1 cellular context compared by ENCODE assay signal in the genomic region with DNA sequence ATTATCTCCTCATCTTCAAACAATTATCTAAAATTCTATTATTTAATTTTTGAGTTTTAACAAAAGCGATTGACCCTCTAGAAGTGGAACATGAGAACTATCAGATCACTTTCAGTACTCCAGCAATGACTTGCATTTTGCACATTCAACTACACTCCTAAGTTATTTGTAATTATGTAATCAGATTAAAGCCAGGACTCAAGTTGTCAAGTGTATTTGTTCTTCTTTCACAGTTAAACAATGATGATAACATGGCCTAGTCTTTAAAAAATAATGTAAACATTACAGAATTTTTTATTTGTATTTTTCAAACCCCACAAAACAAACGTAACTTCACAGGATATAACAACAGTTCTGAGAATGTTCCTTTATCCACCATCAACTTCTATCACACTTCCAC.
TF ChIP-seq lines count a peak whose summit lies in the region.

No MANE protein-coding gene starts in this region.

TF ChIP-seq in GM23338, 12 proteins besides CTCF, POLR2A, EP300 and RAD21 (continued from another document):
- TF ChIP-seq, protein P1, sequence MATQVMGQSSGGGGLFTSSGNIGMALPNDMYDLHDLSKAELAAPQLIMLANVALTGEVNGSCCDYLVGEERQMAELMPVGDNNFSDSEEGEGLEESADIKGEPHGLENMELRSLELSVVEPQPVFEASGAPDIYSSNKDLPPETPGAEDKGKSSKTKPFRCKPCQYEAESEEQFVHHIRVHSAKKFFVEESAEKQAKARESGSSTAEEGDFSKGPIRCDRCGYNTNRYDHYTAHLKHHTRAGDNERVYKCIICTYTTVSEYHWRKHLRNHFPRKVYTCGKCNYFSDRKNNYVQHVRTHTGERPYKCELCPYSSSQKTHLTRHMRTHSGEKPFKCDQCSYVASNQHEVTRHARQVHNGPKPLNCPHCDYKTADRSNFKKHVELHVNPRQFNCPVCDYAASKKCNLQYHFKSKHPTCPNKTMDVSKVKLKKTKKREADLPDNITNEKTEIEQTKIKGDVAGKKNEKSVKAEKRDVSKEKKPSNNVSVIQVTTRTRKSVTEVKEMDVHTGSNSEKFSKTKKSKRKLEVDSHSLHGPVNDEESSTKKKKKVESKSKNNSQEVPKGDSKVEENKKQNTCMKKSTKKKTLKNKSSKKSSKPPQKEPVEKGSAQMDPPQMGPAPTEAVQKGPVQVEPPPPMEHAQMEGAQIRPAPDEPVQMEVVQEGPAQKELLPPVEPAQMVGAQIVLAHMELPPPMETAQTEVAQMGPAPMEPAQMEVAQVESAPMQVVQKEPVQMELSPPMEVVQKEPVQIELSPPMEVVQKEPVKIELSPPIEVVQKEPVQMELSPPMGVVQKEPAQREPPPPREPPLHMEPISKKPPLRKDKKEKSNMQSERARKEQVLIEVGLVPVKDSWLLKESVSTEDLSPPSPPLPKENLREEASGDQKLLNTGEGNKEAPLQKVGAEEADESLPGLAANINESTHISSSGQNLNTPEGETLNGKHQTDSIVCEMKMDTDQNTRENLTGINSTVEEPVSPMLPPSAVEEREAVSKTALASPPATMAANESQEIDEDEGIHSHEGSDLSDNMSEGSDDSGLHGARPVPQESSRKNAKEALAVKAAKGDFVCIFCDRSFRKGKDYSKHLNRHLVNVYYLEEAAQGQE (IDR thresholded peaks at IDR 0.05; ENCODE audit: unreplicated experiment), result no peak
- TF ChIP-seq STAT1 (IDR thresholded peaks at IDR 0.05; ENCODE audit: unreplicated experiment) (no peak), EZH2phosphoT487 (IDR thresholded peaks at IDR 0.05; ENCODE audit: unreplicated experiment) (no peak), EZH2 (IDR thresholded peaks at IDR 0.05; ENCODE audit: low read depth, unreplicated experiment) (no peak), POLR2AphosphoS5 (IDR thresholded peaks at IDR 0.05; ENCODE audit: low read depth) (no peak), ZNF114 (CRISPR knock-in tag; IDR thresholded peaks at IDR 0.05) (no peak), JUNB (IDR thresholded peaks at IDR 0.05; ENCODE audit: unreplicated experiment) (no peak), NANOG (IDR thresholded peaks at IDR 0.05; ENCODE audit: borderline replicate concordance) (no peak)
- TF ChIP-seq, protein P2, sequence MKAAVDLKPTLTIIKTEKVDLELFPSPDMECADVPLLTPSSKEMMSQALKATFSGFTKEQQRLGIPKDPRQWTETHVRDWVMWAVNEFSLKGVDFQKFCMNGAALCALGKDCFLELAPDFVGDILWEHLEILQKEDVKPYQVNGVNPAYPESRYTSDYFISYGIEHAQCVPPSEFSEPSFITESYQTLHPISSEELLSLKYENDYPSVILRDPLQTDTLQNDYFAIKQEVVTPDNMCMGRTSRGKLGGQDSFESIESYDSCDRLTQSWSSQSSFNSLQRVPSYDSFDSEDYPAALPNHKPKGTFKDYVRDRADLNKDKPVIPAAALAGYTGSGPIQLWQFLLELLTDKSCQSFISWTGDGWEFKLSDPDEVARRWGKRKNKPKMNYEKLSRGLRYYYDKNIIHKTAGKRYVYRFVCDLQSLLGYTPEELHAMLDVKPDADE (IDR thresholded peaks at IDR 0.05), result no peak
